In genomic region chr4:93103042-93103441, GRCh38 we compare ENCODE assay signal across 25 cellular contexts.
"Had no signal": no experiment of that assay in that cellular context is flagged by ENCODE, and none has a peak within 500 bp of the region (broad histone marks: within the 10 kb centered on the region; RNA-seq: fewer than 3 reads in every experiment).

No MANE protein-coding gene starts in this region.

- H3K36me3 ChIP-seq: cardiac muscle cell, heart right ventricle, thyroid gland had no signal

- H3K4me3 ChIP-seq: body of pancreas, cardiac muscle cell, heart right ventricle, lung, thyroid gland had no signal

- DNase-seq: activated CD4-positive, alpha-beta T cell treated with anti-CD3 and anti-CD28 coated beads, Interleukin-2, amount 10 ng/mL, durations not matched to agents 24 days and 14 days; activated CD8-positive, alpha-beta memory T cell treated with anti-CD3 and anti-CD28 coated beads, Interleukin-2, amount 10 ng/mL, durations not matched to agents 7 days and 5 days; activated CD8-positive, alpha-beta T cell treated with anti-CD3 and anti-CD28 coated beads for 36 hours; activated gamma-delta T cell; activated naive CD4-positive, alpha-beta T cell treated with anti-CD3 and anti-CD28 coated beads, Interleukin-2, amount 50 U/mL, for 16 hours; activated T-cell treated with anti-CD3 and anti-CD28 coated beads for 4 hours; anterior cingulate cortex; body of pancreas; effector CD4-positive, alpha-beta T cell; erythroblast; foreskin fibroblast; heart right ventricle; immature natural killer cell; naive thymus-derived CD8-positive, alpha-beta T cell; retina; substantia nigra; thyroid gland had no signal

- H3K27ac ChIP-seq: body of pancreas, cardiac muscle cell, heart right ventricle, thyroid gland had no signal

- H3K27ac Mint-ChIP-seq: activated CD4-positive, alpha-beta T cell treated with anti-CD3 and anti-CD28 coated beads, Interleukin-2, amount 10 ng/mL, durations not matched to agents 24 days and 14 days; activated CD8-positive, alpha-beta memory T cell treated with anti-CD3 and anti-CD28 coated beads, Interleukin-2, amount 10 ng/mL, durations not matched to agents 7 days and 5 days; activated CD8-positive, alpha-beta T cell treated with anti-CD3 and anti-CD28 coated beads for 36 hours; dendritic cell treated with granulocyte-macrophage colony-stimulating factor and Interleukin-4, amounts not matched to agents 40 ng/mL and 50 ng/mL, for 4 days; immature natural killer cell; mesothelial cell of epicardium; naive thymus-derived CD8-positive, alpha-beta T cell; progenitor cell of endocrine pancreas; stimulated activated naive CD8-positive, alpha-beta T cell treated with anti-CD3 and anti-CD28 coated beads, Interleukin-15, Interleukin-2, amounts not matched to agents 100 ng/mL and 50 ng/mL, for 24 hours had no signal

- H3K4me1 ChIP-seq: body of pancreas, heart right ventricle had no signal

- H3K27me3 ChIP-seq: body of pancreas, cardiac muscle cell, heart right ventricle, thyroid gland had no signal

- H3K9me3 ChIP-seq: body of pancreas, thyroid gland had no signal

- ATAC-seq: activated CD4-positive, CD25-positive, alpha-beta regulatory T cell treated with anti-CD3 and anti-CD28 coated beads, Interleukin-2, amount 50 U/mL, for 24 hours; activated CD8-positive, alpha-beta memory T cell treated with anti-CD3 and anti-CD28 coated beads, Interleukin-2, amount 10 ng/mL, durations not matched to agents 7 days and 5 days; activated CD8-positive, alpha-beta T cell treated with anti-CD3 and anti-CD28 coated beads for 36 hours; body of pancreas; heart right ventricle; left lobe of liver; naive thymus-derived CD8-positive, alpha-beta T cell had no signal
